In genomic region chr1:32426489-32427255, GRCh38 we compare ENCODE assay signal across 10 cellular contexts. TPM values are rescaled to one million over a fixed set of nuclear protein-coding genes. Genes with fewer than 3 reads are reported as not detected.
DNase-seq lines count a peak whose midpoint lies in the region; ATAC-seq and TF ChIP-seq lines count a peak whose summit lies in the region.
"Had no signal": no experiment of that assay in that cellular context is flagged by ENCODE, and none has a peak within 500 bp of the region (broad histone marks: within the 10 kb centered on the region; RNA-seq: fewer than 3 reads in every experiment).

No MANE protein-coding gene starts in this region.

- no peaks in the 10 kb centered on the region for H4K20me1 ChIP-seq in neural progenitor cell (ENCODE audit: low read depth)

- H3K4me3 ChIP-seq in BJ (ENCODE audit: low read depth, low read length) = peak overlapping the region; percentile 25
- H3K4me3 ChIP-seq in dorsolateral prefrontal cortex = peak overlapping the region in 56 of 59 donors; percentile 5 to 71 (median 52)
- no peak overlapping the region for H3K4me3 ChIP-seq in neural progenitor cell
- H3K4me3 ChIP-seq: SK-N-MC had no signal

- no peaks in the 10 kb centered on the region for H3K79me2 ChIP-seq in neural progenitor cell (ENCODE audit: low read depth)

- H3K4me1 Mint-ChIP-seq in neural progenitor cell (peaks cover 7% of the 10 kb centered on the region), T-cell (peaks cover 0 to 5% (median 3%) of the 10 kb centered on the region in 3 donors)
- H3K4me1 Mint-ChIP-seq: activated naive CD8-positive, alpha-beta T cell treated with anti-CD3 and anti-CD28 coated beads for 36 hours had no signal

- no peak overlapping the region for H3K4me3 Mint-ChIP-seq in neural progenitor cell
- H3K4me3 Mint-ChIP-seq in T-cell = no peak overlapping the region
- H3K4me3 Mint-ChIP-seq: activated naive CD8-positive, alpha-beta T cell treated with anti-CD3 and anti-CD28 coated beads for 36 hours had no signal

- DNase-seq in BJ (ENCODE audit: low read depth) (no peak), NCI-H128 (lab: John Stamatoyannopoulos, UW; ENCODE audit: unreplicated experiment) (peak; percentile 54), dorsolateral prefrontal cortex (peak in 2 of 10 donors; percentile 8 to 49), neural progenitor cell (ENCODE audit: low spot score) (peak; percentile 28), T-cell (no peak), NCI-H187 treated with DMSO at 0.1 percent for 48 hours (lab: John Stamatoyannopoulos, UW) (no peak), activated gamma-delta T cell treated with Interleukin-2 at 50 U/mL for 16 hours (no peak), NCI-H510A treated with DMSO at 0.1 percent for 48 hours (lab: John Stamatoyannopoulos, UW) (no peak)
- DNase-seq: activated naive CD8-positive, alpha-beta T cell treated with anti-CD3 and anti-CD28 coated beads for 36 hours had no signal

- no peak overlapping the region for H2AFZ ChIP-seq in neural progenitor cell (replicated peaks)

- intact Hi-C loops in dorsolateral prefrontal cortex (cut with DNase I) = no loop called here

- H3K4me2 ChIP-seq in neural progenitor cell = no peak overlapping the region

- no peak overlapping the region for H3K27ac ChIP-seq in dorsolateral prefrontal cortex
- no peak overlapping the region for H3K27ac ChIP-seq in neural progenitor cell
- H3K27ac ChIP-seq: SK-N-MC had no signal

- peaks cover 28% of the 10 kb centered on the region for H3K27me3 ChIP-seq in BJ (ENCODE audit: control insufficient read depth, insufficient read depth, low read length)
- peaks cover 0 to 18% (median 0%) of the 10 kb centered on the region in 45 donors for H3K27me3 ChIP-seq in dorsolateral prefrontal cortex
- no peaks in the 10 kb centered on the region for H3K27me3 ChIP-seq in neural progenitor cell

- no peak overlapping the region for H3K27ac Mint-ChIP-seq in neural progenitor cell
- H3K27ac Mint-ChIP-seq in T-cell = no peak overlapping the region
- H3K27ac Mint-ChIP-seq: activated naive CD8-positive, alpha-beta T cell treated with anti-CD3 and anti-CD28 coated beads for 36 hours had no signal

- TF ChIP-seq CTCF in BJ (IDR thresholded peaks at IDR 0.05; ENCODE audit: insufficient read depth, low read depth, low read length) (no peak), dorsolateral prefrontal cortex (IDR thresholded peaks at IDR 0.05 in 54 of 56, conservative IDR thresholded peaks at IDR 0.05 in 2 of 56; ENCODE audit: low read depth in 1 of 56, partially characterized antibody in 56 of 56) (no peak), neural progenitor cell (IDR thresholded peaks at IDR 0.05) (no peak)

- no peak overlapping the region for H3K9ac ChIP-seq in neural progenitor cell

- no peak for ATAC-seq in T-cell (replicated peaks in 1 of 4)

- CTCF ChIA-PET in BJ (lab: Yijun Ruan, JAX) = interaction anchor here (0.5 to 5.5 kb wide), 4 partner anchors 12 to 124 kb away, joined by 3 to 34 read pairs (median 13); no protein-coding TSS in a partner anchor
- CTCF ChIA-PET in T-cell (lab: Charles Lee) = no interaction called here

- H3K9me3 ChIP-seq in neural progenitor cell (ENCODE audit: low read depth) = no peaks in the 10 kb centered on the region

- POLR2A ChIA-PET in BJ (lab: Charles Lee) (no interaction called here), T-cell (lab: Charles Lee) (no interaction called here)

- no peaks in the 10 kb centered on the region for H3K4me1 ChIP-seq in neural progenitor cell

- H3K9me3 Mint-ChIP-seq in neural progenitor cell (peaks cover 3% of the 10 kb centered on the region), T-cell (no peaks in the 10 kb centered on the region)
- H3K9me3 Mint-ChIP-seq: activated naive CD8-positive, alpha-beta T cell treated with anti-CD3 and anti-CD28 coated beads for 36 hours had no signal

- no peaks in the 10 kb centered on the region for H3F3A ChIP-seq in neural progenitor cell (ENCODE audit: low read depth)

- H3K36me3 Mint-ChIP-seq in neural progenitor cell (no peaks in the 10 kb centered on the region), T-cell (no peaks in the 10 kb centered on the region)
- H3K36me3 Mint-ChIP-seq: activated naive CD8-positive, alpha-beta T cell treated with anti-CD3 and anti-CD28 coated beads for 36 hours had no signal

- H3K36me3 ChIP-seq in BJ (ENCODE audit: control insufficient read depth, insufficient read depth, low read length) (no peaks in the 10 kb centered on the region), neural progenitor cell (no peaks in the 10 kb centered on the region)

- peaks cover 2% of the 10 kb centered on the region for H3K27me3 Mint-ChIP-seq in neural progenitor cell (ENCODE audit: insufficient read depth, low read depth)
- H3K27me3 Mint-ChIP-seq in T-cell = peaks cover 35 to 40% of the 10 kb centered on the region in 2 donors

RNA-seq across cellular contexts. Expression of gene BSDC1, which starts 32.4 kb away (rescaled TPM):
- polyA plus RNA-seq in BJ (2011; rRNA removed) = 53.6 and 74.1 TPM in 2 replicates
- polyA minus RNA-seq in BJ (2011; rRNA and poly(A)+ RNA removed) = 30.0 and 30.9 TPM in 2 replicates
- total RNA-seq in dorsolateral prefrontal cortex (100 to 1,000 TPM in 79 of 120 experiments, 10 to 100 TPM in 41; 87.5 to 123 (median 103) TPM), neural progenitor cell (ENCODE audit: low replicate concordance) (47.5 and 67.4 TPM in 2 replicates), T-cell (100 to 1,000 TPM in 3 of 5 donors, 10 to 100 TPM in 2; 93.4 to 190 (median 105) TPM)

RNA-seq across cellular contexts. Expression of gene ZBTB8B, which starts 38.2 kb away (rescaled TPM):
- not detected in 2 replicates for polyA plus RNA-seq in BJ (2011; rRNA removed)
- not detected in 2 replicates for polyA minus RNA-seq in BJ (2011; rRNA and poly(A)+ RNA removed)
- total RNA-seq in dorsolateral prefrontal cortex = 1 to 10 TPM in 115 of 120 experiments, under 1 TPM in 5; 0.64 to 4.2 (median 1.7) TPM
- total RNA-seq in neural progenitor cell (ENCODE audit: low replicate concordance) = 4.2 and 5.6 TPM in 2 replicates
- total RNA-seq in T-cell = under 1 TPM in 1 of 5 donors, not detected in 4; 0.03 TPM
- total RNA-seq: activated naive CD8-positive, alpha-beta T cell treated with anti-CD3 and anti-CD28 coated beads for 36 hours had no signal

Comparison
In these comparisons a context has a peak if more than half of its experiments do, and no peak if none do; other contexts are left out.
1. DNase-seq: peak in NCI-H128 (single experiment) and neural progenitor cell (single experiment); none in BJ (single experiment), T-cell (0 of 34), NCI-H187 treated with DMSO at 0.1 percent for 48 hours (single experiment), activated gamma-delta T cell treated with Interleukin-2 at 50 U/mL for 16 hours (single experiment) and NCI-H510A treated with DMSO at 0.1 percent for 48 hours (single experiment).